In the genomic region with DNA sequence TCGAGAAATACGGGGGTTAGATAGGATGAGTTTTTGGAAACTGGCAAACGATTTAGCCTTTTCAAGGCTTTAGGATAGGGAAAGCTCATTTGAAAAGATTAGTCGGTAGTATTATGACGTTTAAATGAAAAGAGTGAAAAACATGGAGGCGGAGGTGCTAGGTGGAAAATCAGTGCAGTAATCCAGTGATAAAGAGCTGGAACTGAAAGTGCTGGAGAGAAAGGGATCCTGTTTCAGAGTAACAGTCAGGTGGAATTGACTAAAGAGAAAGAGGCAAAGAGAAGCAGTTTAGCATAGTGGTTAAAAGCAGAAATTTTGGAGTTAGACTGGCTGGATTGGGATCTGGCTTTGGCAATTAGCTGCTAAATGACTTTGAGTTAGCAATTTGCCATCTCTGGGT, we compare ENCODE assay signal across 8 cellular contexts. TPM values are rescaled to one million over a fixed set of nuclear protein-coding genes. Genes with fewer than 3 reads are reported as not detected.
A peak's percentile ranks its signal among the peaks of the same experiment; 100 is the strongest.
DNase-seq lines count a peak whose midpoint lies in the region; ATAC-seq and TF ChIP-seq lines count a peak whose summit lies in the region.

No MANE protein-coding gene starts in this region.

- no peaks in the 10 kb centered on the region for H3K9me3 ChIP-seq in mucosa of rectum (ENCODE audit: control insufficient read depth in 2 of 2, low read length in 2 of 2)

- H3K4me3 ChIP-seq in cardiac fibroblast (replicated peaks in 1 of 2; ENCODE audit: low read depth in 2 of 2, low read length in 2 of 2) = peak overlapping the region; percentile 91 to 96
- peak overlapping the region; percentile 72 to 90 for H3K4me3 ChIP-seq in mucosa of rectum (ENCODE audit: low read length in 2 of 2)

- H3K9ac ChIP-seq in mucosa of rectum (ENCODE audit: low read depth in 1 of 2, low read length in 2 of 2) = peak overlapping the region; percentile 80 to 82

- H3K4me1 ChIP-seq in mucosa of rectum (ENCODE audit: control insufficient read depth in 2 of 2, insufficient read depth in 2 of 2, low read length in 2 of 2) = peaks cover 10 to 13% of the 10 kb centered on the region in 2 donors

- H3K27me3 ChIP-seq in mucosa of rectum (ENCODE audit: control insufficient read depth in 2 of 2, insufficient read depth in 2 of 2, low read length in 2 of 2) = no peaks in the 10 kb centered on the region

- in situ Hi-C loops in G401 (cut with HindIII; ENCODE audit: low sequenced_read_pairs) = no loop called here

- DNase-seq in cardiac fibroblast (ENCODE audit: low read depth in 2 of 2) (no peak), G401 (ENCODE audit: low spot score) (no peak), hippocampal formation (lab: John Stamatoyannopoulos, UW) (no peak)

- peaks cover 2% of the 10 kb centered on the region for H3K36me3 Mint-ChIP-seq in IgD-negative memory B cell

- H3K36me3 ChIP-seq in mucosa of rectum (ENCODE audit: control insufficient read depth in 2 of 2, insufficient read depth in 2 of 2, low read length in 2 of 2) = peaks cover 9 to 13% of the 10 kb centered on the region in 2 donors

- peak overlapping the region; percentile 85 for H3K27ac ChIP-seq in C4-2B
- peak overlapping the region in 1 of 2 donors; percentile 88 for H3K27ac ChIP-seq in mucosa of rectum (ENCODE audit: low read depth in 2 of 2, low read length in 2 of 2)

- ATAC-seq in HG03460 (IDR thresholded peaks at IDR 0.05; ENCODE audit: unreplicated experiment) = no peak
- no peak for ATAC-seq in HG03439 (IDR thresholded peaks at IDR 0.05; ENCODE audit: unreplicated experiment)

- TF ChIP-seq CTCF in C4-2B (conservative IDR thresholded peaks at IDR 0.05) (no peak), cardiac fibroblast (IDR thresholded peaks at IDR 0.05; ENCODE audit: low read depth, low read length) (no peak)

- H3K9me3 Mint-ChIP-seq in IgD-negative memory B cell = no peaks in the 10 kb centered on the region

- peaks cover 41 to 49% (median 42%) of the 10 kb centered on the region in 3 donors for H3K4me1 Mint-ChIP-seq in IgD-negative memory B cell

- peak overlapping the region; percentile 94 to 100 (median 96) for H3K4me3 Mint-ChIP-seq in IgD-negative memory B cell

- H3K27ac Mint-ChIP-seq in IgD-negative memory B cell = peak overlapping the region; percentile 89 to 95 (median 94)

- no peaks in the 10 kb centered on the region for H3K27me3 Mint-ChIP-seq in IgD-negative memory B cell

RNA-seq across cellular contexts. Expression of gene WDR3, which starts 0.9 kb away (rescaled TPM):
- 21.1 TPM for polyA plus RNA-seq in IgD-negative memory B cell
- total RNA-seq in G401 (2014; rRNA removed; shearing (Covaris generic)) = 29.3 and 39.4 TPM in 2 replicates

RNA-seq across cellular contexts. Expression of gene GDAP2, which starts 1.1 kb away (rescaled TPM):
- 11.6 TPM for polyA plus RNA-seq in IgD-negative memory B cell
- total RNA-seq in G401 (2014; rRNA removed; shearing (Covaris generic)) = 8.0 and 9.4 TPM in 2 replicates
